Comparison of ENCODE assay signal across 34 cellular contexts in genomic region chr5:135689506-135689905, GRCh38.
"Had no signal": no experiment of that assay in that cellular context is flagged by ENCODE, and none has a peak within 500 bp of the region (broad histone marks: within the 10 kb centered on the region; RNA-seq: fewer than 3 reads in every experiment).

No MANE protein-coding gene starts in this region.

- DNase-seq: Karpas-422, Kasumi-1, MG63, MM.1S, MV-4-11, NCI-H1048, NCI-H1092, NCI-H1092 treated with DMSO at 0.1 percent for 48 hours, NCI-H1105, NCI-H1105 treated with DMSO at 0.1 percent for 48 hours, NCI-H1417, NCI-H1417 treated with DMSO at 0.1 percent for 48 hours, NCI-H1436, NCI-H1436 treated with DMSO at 0.1 percent for 48 hours, NCI-H146, NCI-H1694, NCI-H1694 treated with DMSO at 0.1 percent for 48 hours, NCI-H187, NCI-H187 treated with DMSO at 0.1 percent for 48 hours, NCI-H1930, NCI-H2029, NCI-H2029 treated with DMSO at 0.1 percent for 48 hours, NCI-H2081, NCI-H2081 treated with DMSO at 0.1 percent for 48 hours, NCI-H2107, NCI-H2171, NCI-H2171 treated with DMSO at 0.1 percent for 48 hours, NCI-H2227 treated with DMSO at 0.1 percent for 48 hours, NCI-H226, NCI-H345, NCI-H446, NCI-H446 treated with DMSO at 0.1 percent for 48 hours, NCI-H510A, NCI-H510A treated with DMSO at 0.1 percent for 48 hours had no signal

- H3K36me3 ChIP-seq: MG63 had no signal

- H3K4me3 ChIP-seq: MG63 had no signal
